15 cellular contexts compared by ENCODE assay signal in genomic region chr14:72700338-72701231, GRCh38.
DNase-seq lines count a peak whose midpoint lies in the region; ATAC-seq lines count a peak whose summit lies in the region.
"Had no signal": no experiment of that assay in that cellular context is flagged by ENCODE, and none has a peak within 500 bp of the region (broad histone marks: within the 10 kb centered on the region; RNA-seq: fewer than 3 reads in every experiment).

No MANE protein-coding gene starts in this region.

- no peak overlapping the region for H3K23ac ChIP-seq in mesenchymal stem cell (ENCODE audit: low read length in 2 of 2)

- H3K36me3 Mint-ChIP-seq in activated naive CD4-positive, alpha-beta T cell treated with anti-CD3 and anti-CD28 coated beads, Interleukin-2, amount 50 U/mL, for 72 hours, result no peaks in the 10 kb centered on the region
- no peaks in the 10 kb centered on the region for H3K36me3 Mint-ChIP-seq in activated T-helper 17 cell treated with anti-CD3 and anti-CD28 coated beads, Interleukin-2, amount 50 U/mL, for 72 hours (ENCODE audit: low read depth)
- no peaks in the 10 kb centered on the region for H3K36me3 Mint-ChIP-seq in stimulated activated effector memory CD8-positive, alpha-beta T cell treated with anti-CD3 and anti-CD28 coated beads, Interleukin-12 subunit alpha, Interleukin-12 subunit beta, amount 100 ng/mL, for 72 hours

- peaks cover 0 to 32% of the 10 kb centered on the region in 2 experiments for H3K36me3 ChIP-seq in mesenchymal stem cell (ENCODE audit: control insufficient read depth in 1 of 2, insufficient read depth in 2 of 2, low read depth in 1 of 2, low read length in 2 of 2)
- H3K36me3 ChIP-seq: upper lobe of left lung, WERI-Rb-1 had no signal

- H3K27me3 Mint-ChIP-seq in activated T-helper 17 cell treated with anti-CD3 and anti-CD28 coated beads, Interleukin-2, amount 50 U/mL, for 72 hours, result no peaks in the 10 kb centered on the region
- H3K27me3 Mint-ChIP-seq: stimulated activated memory B cell treated with anti-CD40 and anti-IgM and Interleukin-4, amounts not matched to agents 10 μg/mL and 1 μg/mL and 100 μg/mL, for 72 hours had no signal

- 90% methylated on average over 10 of the region's 12 CpGs for WGBS in mesenchymal stem cell

- H2BK5ac ChIP-seq in mesenchymal stem cell (ENCODE audit: low read depth, low read length, poor library complexity, severe bottlenecking), result no peak overlapping the region

- no peaks in the 10 kb centered on the region for H3K9me3 Mint-ChIP-seq in activated naive CD4-positive, alpha-beta T cell treated with anti-CD3 and anti-CD28 coated beads, Interleukin-2, amount 50 U/mL, for 72 hours
- no peaks in the 10 kb centered on the region for H3K9me3 Mint-ChIP-seq in activated T-helper 17 cell treated with anti-CD3 and anti-CD28 coated beads, Interleukin-2, amount 50 U/mL, for 72 hours
- no peaks in the 10 kb centered on the region for H3K9me3 Mint-ChIP-seq in stimulated activated effector memory CD8-positive, alpha-beta T cell treated with anti-CD3 and anti-CD28 coated beads, Interleukin-12 subunit alpha, Interleukin-12 subunit beta, amount 100 ng/mL, for 72 hours
- H3K9me3 Mint-ChIP-seq: stimulated activated memory B cell treated with anti-CD40 and anti-IgM and Interleukin-4, amounts not matched to agents 10 μg/mL and 1 μg/mL and 100 μg/mL, for 72 hours had no signal

- H2BK15ac ChIP-seq in mesenchymal stem cell (ENCODE audit: low read depth, poor library complexity, severe bottlenecking), result no peak overlapping the region

- H3K27ac ChIP-seq in mesenchymal stem cell (ENCODE audit: low read length, poor library complexity, severe bottlenecking), result no peak overlapping the region
- H3K27ac ChIP-seq: body of pancreas, parathyroid adenoma, upper lobe of left lung, WERI-Rb-1 had no signal

- no peak overlapping the region for H4K8ac ChIP-seq in mesenchymal stem cell (ENCODE audit: low read length)

- peak overlapping the region in 1 of 2 experiments; percentile 35 for H3K14ac ChIP-seq in mesenchymal stem cell (ENCODE audit: low read length in 2 of 2)

- H3K4me2 ChIP-seq in mesenchymal stem cell (ENCODE audit: low read length, poor library complexity, severe bottlenecking), result no peak overlapping the region

- peak in 1 of 2 donors; percentile 11 for DNase-seq in activated naive CD4-positive, alpha-beta T cell treated with anti-CD3 and anti-CD28 coated beads, Interleukin-2, amount 50 U/mL, for 72 hours (ENCODE audit: low spot score in 2 of 2)
- no peak for DNase-seq in activated naive CD4-positive, alpha-beta T cell (lab: John Stamatoyannopoulos, UW)
- no peak for DNase-seq in mesenchymal stem cell
- DNase-seq in stimulated activated effector memory CD8-positive, alpha-beta T cell treated with anti-CD3 and anti-CD28 coated beads, Interleukin-12 subunit alpha, Interleukin-12 subunit beta, amount 100 ng/mL, for 72 hours (ENCODE audit: low spot score in 2 of 2), result no peak
- DNase-seq in inferior parietal cortex (ENCODE audit: extremely low spot score), result no peak
- DNase-seq: NCI-H1436, WERI-Rb-1 had no signal

- H2BK12ac ChIP-seq in mesenchymal stem cell (ENCODE audit: low read length in 2 of 2), result peak overlapping the region; percentile 6 to 59

- peak overlapping the region; percentile 58 for H2BK120ac ChIP-seq in mesenchymal stem cell (ENCODE audit: low read depth, low read length)

- H3K79me1 ChIP-seq in mesenchymal stem cell (replicated peaks; ENCODE audit: low read length, poor library complexity, severe bottlenecking), result peaks cover 14% of the 10 kb centered on the region

- H3K18ac ChIP-seq in mesenchymal stem cell (ENCODE audit: low read depth in 1 of 2, low read length in 2 of 2), result peak overlapping the region in 1 of 2 experiments; percentile 23

- peak overlapping the region; percentile 83 for H3K9ac ChIP-seq in mesenchymal stem cell (ENCODE audit: low read length)
- H3K9ac ChIP-seq: parathyroid adenoma had no signal

- no peak overlapping the region for H3K4me3 Mint-ChIP-seq in activated T-helper 17 cell treated with anti-CD3 and anti-CD28 coated beads, Interleukin-2, amount 50 U/mL, for 72 hours
- no peak overlapping the region for H3K4me3 Mint-ChIP-seq in stimulated activated effector memory CD8-positive, alpha-beta T cell treated with anti-CD3 and anti-CD28 coated beads, Interleukin-12 subunit alpha, Interleukin-12 subunit beta, amount 100 ng/mL, for 72 hours
- H3K4me3 Mint-ChIP-seq: stimulated activated memory B cell treated with anti-CD40 and anti-IgM and Interleukin-4, amounts not matched to agents 10 μg/mL and 1 μg/mL and 100 μg/mL, for 72 hours had no signal

- no peak overlapping the region for H2AK5ac ChIP-seq in mesenchymal stem cell (ENCODE audit: low read length, severe bottlenecking)

- ATAC-seq in activated naive CD4-positive, alpha-beta T cell treated with anti-CD3 and anti-CD28 coated beads, Interleukin-2, amount 50 U/mL, for 72 hours, result peak; percentile 10 to 22
- peak; percentile 47 for ATAC-seq in activated T-helper 17 cell treated with anti-CD3 and anti-CD28 coated beads, Interleukin-2, amount 50 U/mL, for 72 hours (replicated peaks)
- peak; percentile 55 for ATAC-seq in stimulated activated effector memory CD8-positive, alpha-beta T cell treated with anti-CD3 and anti-CD28 coated beads, Interleukin-12 subunit alpha, Interleukin-12 subunit beta, amount 100 ng/mL, for 72 hours
- ATAC-seq in GM18511 (IDR thresholded peaks at IDR 0.05; ENCODE audit: unreplicated experiment), result no peak
- no peak for ATAC-seq in esophagus mucosa
- ATAC-seq: body of pancreas; stimulated activated memory B cell treated with anti-CD40 and anti-IgM and Interleukin-4, amounts not matched to agents 10 μg/mL and 1 μg/mL and 100 μg/mL, for 72 hours had no signal

- H4K91ac ChIP-seq in mesenchymal stem cell (ENCODE audit: low read length), result no peak overlapping the region

- H3K27me3 ChIP-seq in mesenchymal stem cell (ENCODE audit: control insufficient read depth in 1 of 2, insufficient read depth in 1 of 2, low read length in 2 of 2), result no peaks in the 10 kb centered on the region
- H3K27me3 ChIP-seq: body of pancreas, upper lobe of left lung had no signal

- no peaks in the 10 kb centered on the region for H3K4me1 Mint-ChIP-seq in activated T-helper 17 cell treated with anti-CD3 and anti-CD28 coated beads, Interleukin-2, amount 50 U/mL, for 72 hours
- H3K4me1 Mint-ChIP-seq in stimulated activated effector memory CD8-positive, alpha-beta T cell treated with anti-CD3 and anti-CD28 coated beads, Interleukin-12 subunit alpha, Interleukin-12 subunit beta, amount 100 ng/mL, for 72 hours, result peaks cover 14% of the 10 kb centered on the region

- peak overlapping the region; percentile 2 to 54 for H3K27ac Mint-ChIP-seq in activated naive CD4-positive, alpha-beta T cell treated with anti-CD3 and anti-CD28 coated beads, Interleukin-2, amount 50 U/mL, for 72 hours
- no peak overlapping the region for H3K27ac Mint-ChIP-seq in activated T-helper 17 cell treated with anti-CD3 and anti-CD28 coated beads, Interleukin-2, amount 50 U/mL, for 72 hours
- peak overlapping the region; percentile 56 for H3K27ac Mint-ChIP-seq in stimulated activated effector memory CD8-positive, alpha-beta T cell treated with anti-CD3 and anti-CD28 coated beads, Interleukin-12 subunit alpha, Interleukin-12 subunit beta, amount 100 ng/mL, for 72 hours
- H3K27ac Mint-ChIP-seq: stimulated activated memory B cell treated with anti-CD40 and anti-IgM and Interleukin-4, amounts not matched to agents 10 μg/mL and 1 μg/mL and 100 μg/mL, for 72 hours had no signal

- peak overlapping the region in 1 of 2 experiments; percentile 43 for H3K4me3 ChIP-seq in mesenchymal stem cell (ENCODE audit: insufficient read depth in 1 of 2, low read depth in 1 of 2, low read length in 2 of 2)
- H3K4me3 ChIP-seq: A549, body of pancreas, upper lobe of left lung had no signal

- peak overlapping the region in 1 of 2 experiments; percentile 0 for H3K4ac ChIP-seq in mesenchymal stem cell (ENCODE audit: low read depth in 1 of 2, low read length in 2 of 2)

- no peak overlapping the region for H2AFZ ChIP-seq in mesenchymal stem cell (ENCODE audit: low read depth, low read length)
- H2AFZ ChIP-seq: parathyroid adenoma had no signal

- no peaks in the 10 kb centered on the region for H3K9me3 ChIP-seq in mesenchymal stem cell (ENCODE audit: control insufficient read depth, low read length)
- H3K9me3 ChIP-seq: A549, body of pancreas, upper lobe of left lung had no signal

- peaks cover 1% of the 10 kb centered on the region for H3K4me1 ChIP-seq in mesenchymal stem cell (ENCODE audit: control insufficient read depth, insufficient read depth, low read depth, low read length)
- H3K4me1 ChIP-seq: body of pancreas, parathyroid adenoma, upper lobe of left lung had no signal

Comparison
In these comparisons a context has a peak if more than half of its experiments do, and no peak if none do; other contexts are left out.
1. ATAC-seq: peak in activated naive CD4-positive, alpha-beta T cell treated with anti-CD3 and anti-CD28 coated beads, Interleukin-2, amount 50 U/mL, for 72 hours (2 of 2), activated T-helper 17 cell treated with anti-CD3 and anti-CD28 coated beads, Interleukin-2, amount 50 U/mL, for 72 hours (single experiment) and stimulated activated effector memory CD8-positive, alpha-beta T cell treated with anti-CD3 and anti-CD28 coated beads, Interleukin-12 subunit alpha, Interleukin-12 subunit beta, amount 100 ng/mL, for 72 hours (single experiment); none in GM18511 (single experiment) and esophagus mucosa (single experiment).